ENCODE assay signal across 1 cellular context in genomic region chr12:120528861-120529525, GRCh38.
TF ChIP-seq lines count a peak whose summit lies in the region.

COQ5 (minus strand) TSS chr12:120529158; CDS start chr12:120529141, 17 bp downstream.

TF ChIP-seq in WTC11, 78 proteins besides CTCF, POLR2A, EP300 and RAD21 (continued from another document and continues in another):
- TF ChIP-seq FOXP4 (CRISPR knock-in tag; IDR thresholded peaks at IDR 0.05) (peak; percentile 63; the same call in 1 of the 2 replicates), AFF4 (CRISPR knock-in tag; IDR thresholded peaks at IDR 0.05; ENCODE audit: borderline replicate concordance) (no peak), ARID4B (CRISPR knock-in tag; IDR thresholded peaks at IDR 0.05; ENCODE audit: borderline replicate concordance) (peak; percentile 57; the same call in 1 of the 2 replicates), FOXP1 (CRISPR knock-in tag; IDR thresholded peaks at IDR 0.05; ENCODE audit: borderline replicate concordance) (peak; percentile 80), FOXJ3 (CRISPR knock-in tag; IDR thresholded peaks at IDR 0.05; ENCODE audit: borderline replicate concordance) (no peak), E2F5 (CRISPR knock-in tag; IDR thresholded peaks at IDR 0.05) (no peak), ZNF423 (CRISPR knock-in tag; IDR thresholded peaks at IDR 0.05) (no peak), ESRRA (CRISPR knock-in tag; IDR thresholded peaks at IDR 0.05; ENCODE audit: borderline replicate concordance) (0 out of 2 replicates have a peak, but pooled peaks have one; percentile 67), HMGA2 (CRISPR knock-in tag; IDR thresholded peaks at IDR 0.05) (no peak), ZBTB43 (CRISPR knock-in tag; IDR thresholded peaks at IDR 0.05) (0 out of 2 replicates have a peak, but pooled peaks have one; percentile 17), SP1 (CRISPR knock-in tag; conservative IDR thresholded peaks at IDR 0.05) (peak; percentile 73), FOXK1 (CRISPR knock-in tag; IDR thresholded peaks at IDR 0.05) (peak; percentile 94), NFATC4 (CRISPR knock-in tag; IDR thresholded peaks at IDR 0.05) (no peak), TP53 (CRISPR knock-in tag; IDR thresholded peaks at IDR 0.05) (no peak), ZNF512 (CRISPR knock-in tag; IDR thresholded peaks at IDR 0.05; ENCODE audit: borderline replicate concordance) (no peak), ATF3 (CRISPR knock-in tag; conservative IDR thresholded peaks at IDR 0.05) (peak; percentile 83), SOX15 (CRISPR knock-in tag; IDR thresholded peaks at IDR 0.05) (no peak), CREB1 (CRISPR knock-in tag; IDR thresholded peaks at IDR 0.05) (peak; percentile 83; the same call in 1 of the 2 replicates), ETV6 (CRISPR knock-in tag; IDR thresholded peaks at IDR 0.05) (peak; percentile 63), SMAD4 (CRISPR knock-in tag; IDR thresholded peaks at IDR 0.05) (no peak), ATF1 (CRISPR knock-in tag; IDR thresholded peaks at IDR 0.05) (no peak; the same call in 1 of the 2 replicates), ZNF263 (CRISPR knock-in tag; IDR thresholded peaks at IDR 0.05; ENCODE audit: low read depth) (no peak), JAZF1 (CRISPR knock-in tag; IDR thresholded peaks at IDR 0.05) (no peak), ZBTB21 (CRISPR knock-in tag; IDR thresholded peaks at IDR 0.05; ENCODE audit: borderline replicate concordance) (peak; percentile 85; the same call in 1 of the 2 replicates), ELF4 (CRISPR knock-in tag; IDR thresholded peaks at IDR 0.05; ENCODE audit: low read depth) (no peak), E2F1 (CRISPR knock-in tag; IDR thresholded peaks at IDR 0.05) (no peak), MXD4 (CRISPR knock-in tag; IDR thresholded peaks at IDR 0.05; ENCODE audit: borderline replicate concordance) (no peak), NFYB (CRISPR knock-in tag; conservative IDR thresholded peaks at IDR 0.05; ENCODE audit: low read depth) (no peak), ZNF532 (CRISPR knock-in tag; IDR thresholded peaks at IDR 0.05; ENCODE audit: borderline replicate concordance) (no peak), MAX (CRISPR knock-in tag; IDR thresholded peaks at IDR 0.05) (peak; percentile 60; the same call in 1 of the 2 replicates), OVOL2 (CRISPR knock-in tag; IDR thresholded peaks at IDR 0.05; ENCODE audit: borderline replicate concordance) (no peak), CREM (CRISPR knock-in tag; IDR thresholded peaks at IDR 0.05) (peak; percentile 89), ERG (CRISPR knock-in tag; IDR thresholded peaks at IDR 0.05) (no peak), NFE2L1 (CRISPR knock-in tag; IDR thresholded peaks at IDR 0.05) (no peak), ZNF138 (CRISPR knock-in tag; conservative IDR thresholded peaks at IDR 0.05) (no peak)
